In the genomic region with DNA sequence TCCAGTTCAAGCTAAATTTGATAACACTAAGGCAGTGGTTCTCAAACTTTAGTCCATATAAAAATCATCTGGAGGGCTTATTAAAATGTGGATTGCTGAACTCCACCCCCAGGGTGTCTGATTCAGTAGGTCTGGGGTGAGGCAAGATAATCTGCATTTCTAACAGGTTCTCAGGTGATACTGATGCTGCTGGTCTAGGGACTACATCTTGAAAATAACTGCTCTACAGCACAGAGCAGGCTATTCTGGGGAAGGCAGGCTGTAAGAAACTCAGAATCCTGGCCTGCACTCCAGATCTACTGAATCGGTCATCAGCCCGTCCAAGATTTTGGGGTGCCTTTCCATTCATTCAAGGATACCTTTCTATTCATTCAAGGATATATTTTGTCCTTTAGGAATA, we compare ENCODE assay signal across 37 cellular contexts. TPM values are rescaled to one million over a fixed set of nuclear protein-coding genes. Genes with fewer than 3 reads are reported as not detected.
"Had no signal": no experiment of that assay in that cellular context is flagged by ENCODE, and none has a peak within 500 bp of the region (broad histone marks: within the 10 kb centered on the region; RNA-seq: fewer than 3 reads in every experiment).

No MANE protein-coding gene starts in this region.

- H3K36me3 ChIP-seq: adrenal gland, breast epithelium, SJCRH30, WERI-Rb-1 had no signal

- H3K4me3 ChIP-seq: adrenal gland, body of pancreas, breast epithelium, SJCRH30, SK-N-MC had no signal

- H3K4me1 ChIP-seq: adrenal gland, body of pancreas, breast epithelium, SJCRH30 had no signal

- FAIRE-seq: astrocyte had no signal

- H3K27me3 ChIP-seq: adrenal gland, body of pancreas, breast epithelium, SJCRH30 had no signal

- H3K4me2 ChIP-seq: KMS-11 had no signal

- ATAC-seq: activated CD4-positive, alpha-beta T cell treated with anti-CD3 and anti-CD28 coated beads for 36 hours; activated CD4-positive, CD25-positive, alpha-beta regulatory T cell treated with anti-CD3 and anti-CD28 coated beads, Interleukin-2, amount 50 U/mL, for 24 hours; activated CD8-positive, alpha-beta T cell treated with anti-CD3 and anti-CD28 coated beads, Interleukin-2, amount 10 ng/mL, durations not matched to agents 7 days and 5 days; activated naive CD4-positive, alpha-beta T cell treated with anti-CD3 and anti-CD28 coated beads, Interleukin-2, amount 50 U/mL, for 72 hours; activated T-cell treated with anti-CD3 and anti-CD28 coated beads, Interleukin-2, amount 50 U/mL, for 4 hours; body of pancreas; Panc1 had no signal

- DNase-seq: activated CD4-positive, alpha-beta T cell treated with anti-CD3 and anti-CD28 coated beads for 36 hours; activated CD4-positive, alpha-beta T cell treated with anti-CD3 and anti-CD28 coated beads, Interleukin-2, amount 10 ng/mL, durations not matched to agents 7 days and 5 days; activated CD4-positive, alpha-beta T cell treated with anti-CD3 and anti-CD28 coated beads, Interleukin-2, amount 50 U/mL, for 48 hours; activated CD8-positive, alpha-beta T cell treated with anti-CD3 and anti-CD28 coated beads, Interleukin-2, amount 10 ng/mL, durations not matched to agents 7 days and 5 days; activated gamma-delta T cell treated with Interleukin-2 at 50 U/mL for 16 hours; activated naive CD4-positive, alpha-beta T cell treated with anti-CD3 and anti-CD28 coated beads for 36 hours; activated T-cell treated with anti-CD3 and anti-CD28 coated beads, Interleukin-2, amount 50 U/mL, for 4 hours; adrenal gland; body of pancreas; MM.1S; NCI-H1092 treated with DMSO at 0.1 percent for 48 hours; NCI-H1417; NCI-H146; NCI-H187; NCI-H2029 treated with DMSO at 0.1 percent for 48 hours; NCI-H2107; NCI-H226; NCI-H446 treated with DMSO at 0.1 percent for 48 hours; NCI-H524; NCI-H69; NCI-H82; SHP77; SJCRH30; T1000; WERI-Rb-1 had no signal

- H3K9ac ChIP-seq: KMS-11 had no signal

- H3K9me3 ChIP-seq: adrenal gland, body of pancreas, breast epithelium, SJCRH30 had no signal

- H3K27ac ChIP-seq: adrenal gland, body of pancreas, breast epithelium, KMS-11, SJCRH30, SK-N-MC, WERI-Rb-1 had no signal

RNA-seq across cellular contexts. Expression of a gene that starts 11.5 kb away (rescaled TPM):
- total RNA-seq: activated CD4-positive, alpha-beta T cell treated with anti-CD3 and anti-CD28 coated beads for 36 hours; activated CD4-positive, alpha-beta T cell treated with anti-CD3 and anti-CD28 coated beads, Interleukin-2, amount 10 ng/mL, durations not matched to agents 7 days and 5 days; activated CD8-positive, alpha-beta T cell treated with anti-CD3 and anti-CD28 coated beads, Interleukin-2, amount 10 ng/mL, durations not matched to agents 7 days and 5 days; activated naive CD4-positive, alpha-beta T cell treated with anti-CD3 and anti-CD28 coated beads for 36 hours; activated naive CD4-positive, alpha-beta T cell treated with anti-CD3 and anti-CD28 coated beads, Interleukin-2, amount 50 U/mL, for 72 hours; activated T-cell treated with anti-CD3 and anti-CD28 coated beads, Interleukin-2, amount 50 U/mL, for 4 hours; activated T-helper 1 cell treated with anti-CD3 and anti-CD28 coated beads, Interleukin-12 subunit alpha, Interleukin-12 subunit beta, Interleukin-2, Interleukin-4 antibody, amounts not matched to agents 30 ng/mL and 10 ng/mL and 1 ng/mL, durations not matched to agents 14 hours and 24 hours and 36 hours; T-helper 1 cell treated with Interleukin-12 subunit alpha and Interleukin-12 subunit beta and Interleukin-4 antibody, amounts not matched to agents 30 ng/mL and 1 ng/mL, for 36 hours; T-helper 2 cell treated with Interferon-gamma antibody and Interleukin-4, amounts not matched to agents 100 ng/mL and 5 ng/mL, for 36 hours had no signal

RNA-seq across cellular contexts. Expression of a gene that starts 22.6 kb away (rescaled TPM):
- total RNA-seq: activated CD4-positive, alpha-beta T cell treated with anti-CD3 and anti-CD28 coated beads for 36 hours; activated CD4-positive, alpha-beta T cell treated with anti-CD3 and anti-CD28 coated beads, Interleukin-2, amount 10 ng/mL, durations not matched to agents 7 days and 5 days; activated CD8-positive, alpha-beta T cell treated with anti-CD3 and anti-CD28 coated beads, Interleukin-2, amount 10 ng/mL, durations not matched to agents 7 days and 5 days; activated naive CD4-positive, alpha-beta T cell treated with anti-CD3 and anti-CD28 coated beads for 36 hours; activated naive CD4-positive, alpha-beta T cell treated with anti-CD3 and anti-CD28 coated beads, Interleukin-2, amount 50 U/mL, for 72 hours; activated T-cell treated with anti-CD3 and anti-CD28 coated beads, Interleukin-2, amount 50 U/mL, for 4 hours; activated T-helper 1 cell treated with anti-CD3 and anti-CD28 coated beads, Interleukin-12 subunit alpha, Interleukin-12 subunit beta, Interleukin-2, Interleukin-4 antibody, amounts not matched to agents 30 ng/mL and 10 ng/mL and 1 ng/mL, durations not matched to agents 14 hours and 24 hours and 36 hours; astrocyte; body of pancreas; RPMI7951; SJCRH30; T-helper 1 cell treated with Interleukin-12 subunit alpha and Interleukin-12 subunit beta and Interleukin-4 antibody, amounts not matched to agents 30 ng/mL and 1 ng/mL, for 36 hours; T-helper 2 cell treated with Interferon-gamma antibody and Interleukin-4, amounts not matched to agents 100 ng/mL and 5 ng/mL, for 36 hours had no signal

RNA-seq across cellular contexts. Expression of a gene that starts 30.7 kb away (rescaled TPM):
- total RNA-seq: activated CD4-positive, alpha-beta T cell treated with anti-CD3 and anti-CD28 coated beads for 36 hours; activated CD4-positive, alpha-beta T cell treated with anti-CD3 and anti-CD28 coated beads, Interleukin-2, amount 10 ng/mL, durations not matched to agents 7 days and 5 days; activated CD8-positive, alpha-beta T cell treated with anti-CD3 and anti-CD28 coated beads, Interleukin-2, amount 10 ng/mL, durations not matched to agents 7 days and 5 days; activated naive CD4-positive, alpha-beta T cell treated with anti-CD3 and anti-CD28 coated beads for 36 hours; activated naive CD4-positive, alpha-beta T cell treated with anti-CD3 and anti-CD28 coated beads, Interleukin-2, amount 50 U/mL, for 72 hours; activated T-cell treated with anti-CD3 and anti-CD28 coated beads, Interleukin-2, amount 50 U/mL, for 4 hours; activated T-helper 1 cell treated with anti-CD3 and anti-CD28 coated beads, Interleukin-12 subunit alpha, Interleukin-12 subunit beta, Interleukin-2, Interleukin-4 antibody, amounts not matched to agents 30 ng/mL and 10 ng/mL and 1 ng/mL, durations not matched to agents 14 hours and 24 hours and 36 hours; adrenal gland; body of pancreas; breast epithelium; cardiac septum; RPMI7951; SJCRH30; T-helper 1 cell treated with Interleukin-12 subunit alpha and Interleukin-12 subunit beta and Interleukin-4 antibody, amounts not matched to agents 30 ng/mL and 1 ng/mL, for 36 hours; T-helper 2 cell treated with Interferon-gamma antibody and Interleukin-4, amounts not matched to agents 100 ng/mL and 5 ng/mL, for 36 hours had no signal
- polyA plus RNA-seq: adrenal gland had no signal
